Comparison of ENCODE assay signal across 17 cellular contexts in the genomic region with DNA sequence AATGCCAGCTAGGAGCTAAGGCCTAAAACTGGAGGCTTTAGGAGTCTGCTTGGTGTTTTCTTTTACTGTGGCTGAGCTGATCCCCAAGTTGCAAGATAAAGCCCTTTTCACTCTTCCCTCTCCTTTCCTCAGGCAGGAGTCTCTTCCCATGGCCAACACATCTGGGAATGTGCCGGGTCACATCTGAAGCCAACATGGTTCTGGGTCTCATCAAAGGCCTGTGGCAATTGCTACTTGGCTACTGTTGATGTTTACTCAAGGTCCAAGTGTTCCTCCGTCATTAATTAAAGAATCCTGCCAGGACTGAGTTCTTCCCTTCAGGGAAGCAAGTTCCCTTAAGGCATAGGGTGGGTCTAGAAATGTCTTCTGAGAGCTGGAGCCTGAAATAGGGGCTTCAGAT.
DNase-seq lines count a peak whose midpoint lies in the region; ATAC-seq and TF ChIP-seq lines count a peak whose summit lies in the region.
"Had no signal": no experiment of that assay in that cellular context is flagged by ENCODE, and none has a peak within 500 bp of the region (broad histone marks: within the 10 kb centered on the region; RNA-seq: fewer than 3 reads in every experiment).

No MANE protein-coding gene starts in this region.

- H3K27me3 Mint-ChIP-seq in chondrocyte (ENCODE audit: low read depth), result no peaks in the 10 kb centered on the region
- H3K27me3 Mint-ChIP-seq: CD4-positive, alpha-beta memory T cell had no signal

- ATAC-seq in right cardiac atrium (no peak), psoas muscle (peak; percentile 12 to 18 (median 17))
- ATAC-seq: A549 had no signal

- H3K36me3 ChIP-seq in right atrium auricular region (peaks cover 61% of the 10 kb centered on the region), psoas muscle (ENCODE audit: insufficient read depth in 1 of 2, low read depth in 1 of 2) (peaks cover 19 to 83% of the 10 kb centered on the region in 2 donors)

- H3K4me1 Mint-ChIP-seq in chondrocyte (ENCODE audit: low read depth), result no peaks in the 10 kb centered on the region
- H3K4me1 Mint-ChIP-seq: CD14-positive monocyte; CD4-positive, alpha-beta memory T cell had no signal

- no peak overlapping the region for H3K4me3 ChIP-seq in right cardiac atrium (ENCODE audit: low read length)
- H3K4me3 ChIP-seq in right atrium auricular region, result no peak overlapping the region
- H3K4me3 ChIP-seq in psoas muscle, result no peak overlapping the region
- H3K4me3 ChIP-seq: A549, BLaER1 had no signal

- no peak overlapping the region for H3K4me3 Mint-ChIP-seq in chondrocyte (ENCODE audit: unreplicated experiment)
- H3K4me3 Mint-ChIP-seq: CD14-positive monocyte; CD4-positive, alpha-beta memory T cell; H9 had no signal

- H3K9me3 ChIP-seq in right cardiac atrium (ENCODE audit: control insufficient read depth, low read length), result no peaks in the 10 kb centered on the region
- H3K9me3 ChIP-seq in right atrium auricular region, result no peaks in the 10 kb centered on the region
- no peaks in the 10 kb centered on the region for H3K9me3 ChIP-seq in psoas muscle
- H3K9me3 ChIP-seq: A549, BLaER1 had no signal

- no peak overlapping the region for H3K27ac Mint-ChIP-seq in chondrocyte (ENCODE audit: unreplicated experiment)
- H3K27ac Mint-ChIP-seq: CD4-positive, alpha-beta memory T cell; H9 had no signal

- WGBS in right cardiac atrium, result 83% methylated on average over 2 of the region's 2 CpGs
- WGBS in psoas muscle, 3 donors, result 63 to 89% (median 67%) methylated on average over 2 of the region's 2 CpGs

- H3K4me1 ChIP-seq in right cardiac atrium (ENCODE audit: control insufficient read depth, insufficient read depth, low read length) (no peaks in the 10 kb centered on the region), right atrium auricular region (no peaks in the 10 kb centered on the region), psoas muscle (no peaks in the 10 kb centered on the region)
- H3K4me1 ChIP-seq: A549, BLaER1 had no signal

- DNase-seq in right cardiac atrium (peak in 2 of 3 donors; percentile 9 to 25), right atrium auricular region (ENCODE audit: low spot score) (no peak), ELF-1 (ENCODE audit: low read depth, low spot score) (peak; percentile 10), fibroblast of gingiva (ENCODE audit: low read depth) (peak; percentile 61), psoas muscle (no peak), chondrocyte (ENCODE audit: low spot score) (no peak), NCI-H1417 treated with DMSO at 0.1 percent for 48 hours (lab: John Stamatoyannopoulos, UW) (no peak), HPDE6-E6E7 (ENCODE audit: extremely low spot score) (no peak)
- DNase-seq: CD4-positive, alpha-beta memory T cell; DMS153; DMS79; GF-D8; GOT3; H9 had no signal

- no peak for TF ChIP-seq CTCF in right atrium auricular region (IDR thresholded peaks at IDR 0.05)
- no peak for TF ChIP-seq CTCF in psoas muscle (IDR thresholded peaks at IDR 0.05)
- no peak for TF ChIP-seq CTCF in chondrocyte (IDR thresholded peaks at IDR 0.05)

- H3K27ac ChIP-seq in right cardiac atrium (ENCODE audit: low read length) (no peak overlapping the region), right atrium auricular region (no peak overlapping the region), psoas muscle (no peak overlapping the region)
- H3K27ac ChIP-seq: A549, BLaER1 had no signal

- H3K9me3 Mint-ChIP-seq in chondrocyte (ENCODE audit: low read depth), result peaks cover 10% of the 10 kb centered on the region
- H3K9me3 Mint-ChIP-seq: H9 had no signal

- peaks cover 41% of the 10 kb centered on the region for H3K36me3 Mint-ChIP-seq in chondrocyte (ENCODE audit: low read depth)

- intact Hi-C loops in right cardiac atrium (cut with DNase I) (no loop called here), psoas muscle (cut with DNase I) (no loop called here)

- H3K27me3 ChIP-seq in right cardiac atrium (ENCODE audit: control insufficient read depth, insufficient read depth) (no peaks in the 10 kb centered on the region), right atrium auricular region (no peaks in the 10 kb centered on the region), psoas muscle (ENCODE audit: insufficient read depth in 3 of 3, low read length in 2 of 3) (no peaks in the 10 kb centered on the region)
- H3K27me3 ChIP-seq: BLaER1 had no signal

Comparison
In these comparisons a context has a peak if more than half of its experiments do, and no peak if none do; other contexts are left out.
1. DNase-seq: peak in right cardiac atrium (2 of 3), ELF-1 (single experiment) and fibroblast of gingiva (single experiment); none in right atrium auricular region (single experiment), psoas muscle (0 of 2), chondrocyte (single experiment), NCI-H1417 treated with DMSO at 0.1 percent for 48 hours (single experiment) and HPDE6-E6E7 (single experiment).
2. ATAC-seq: peak in psoas muscle (4 of 4); none in right cardiac atrium (0 of 2).